ENCODE assay signal across 22 cellular contexts in the genomic region with DNA sequence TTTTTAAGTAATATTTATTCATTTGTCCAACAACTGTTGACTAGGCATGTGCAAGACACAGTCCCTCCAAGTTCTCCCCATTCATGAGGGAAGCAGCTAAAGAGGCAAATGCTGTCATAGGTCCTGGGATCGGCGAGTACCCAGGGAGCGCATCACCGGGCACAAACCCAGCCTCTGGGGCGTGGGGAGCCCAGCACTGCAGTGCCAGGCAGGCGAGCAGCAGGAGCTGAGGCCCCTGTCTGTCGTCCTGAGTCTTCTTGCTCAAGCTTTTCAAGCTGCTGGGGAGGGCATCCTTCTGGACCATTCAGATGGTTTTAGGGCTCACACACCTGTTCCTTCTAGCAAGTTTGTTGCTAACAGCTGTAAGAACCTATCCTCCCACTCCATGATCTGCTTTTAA.
"Had no signal": no experiment of that assay in that cellular context is flagged by ENCODE, and none has a peak within 500 bp of the region (broad histone marks: within the 10 kb centered on the region; RNA-seq: fewer than 3 reads in every experiment).

No MANE protein-coding gene starts in this region.

- H3K4me2 ChIP-seq: KMS-11 had no signal

- DNase-seq: activated B cell treated with CpG ODN at 0.5 μM for 24 hours; activated CD4-positive, alpha-beta memory T cell treated with anti-CD3 and anti-CD28 coated beads for 36 hours; activated CD4-positive, alpha-beta T cell treated with anti-CD3 and anti-CD28 coated beads, Interleukin-2, amount 10 ng/mL, durations not matched to agents 7 days and 5 days; activated CD8-positive, alpha-beta memory T cell treated with anti-CD3 and anti-CD28 coated beads for 24 hours; activated gamma-delta T cell treated with Interleukin-2 at 50 U/mL for 16 hours; activated naive CD4-positive, alpha-beta T cell treated with anti-CD3 and anti-CD28 coated beads, Interleukin-2, amount 10 ng/mL, durations not matched to agents 7 days and 5 days; activated naive CD8-positive, alpha-beta T cell treated with anti-CD3 and anti-CD28 coated beads for 36 hours; activated T-cell treated with anti-CD3 and anti-CD28 coated beads, Interleukin-2, amount 50 U/mL, for 72 hours; NCI-H1092; NCI-H1417; NCI-H1694; NCI-H2029; NCI-H2107; NCI-H510A treated with DMSO at 0.1 percent for 48 hours; NCI-H69; NK-92 treated with Interleukin-12 subunit alpha and Interleukin-12 subunit beta, amount 100 ng/mL, for 24 hours; OCI-M1; RPMI8226; SHP77; T-helper 17 cell; T-helper 9 cell had no signal

- H3K27ac ChIP-seq: KMS-11 had no signal

- H3K9ac ChIP-seq: KMS-11 had no signal

- ATAC-seq: activated T-cell treated with anti-CD3 and anti-CD28 coated beads, Interleukin-2, amount 50 U/mL, for 72 hours; T-helper 17 cell had no signal
